In the genomic region with DNA sequence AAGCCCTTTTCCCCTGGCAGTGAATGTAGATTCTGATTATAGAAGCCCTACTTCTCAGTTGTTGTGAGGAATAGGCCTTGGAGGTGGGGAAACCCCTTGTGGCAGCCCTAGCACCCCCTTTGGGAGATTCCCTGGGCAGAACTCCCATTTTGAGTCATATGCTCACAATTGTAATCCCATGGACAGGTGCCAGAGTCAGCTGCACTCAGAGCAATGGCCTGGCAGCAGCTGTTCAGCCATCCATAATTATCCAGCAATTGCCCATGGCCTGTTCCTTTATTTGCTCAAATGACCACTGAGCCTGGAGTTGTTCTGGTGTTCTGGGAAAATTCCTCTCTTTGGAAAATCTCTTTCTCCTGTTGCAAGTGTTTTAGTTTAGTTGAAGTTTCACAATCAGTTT, we compare ENCODE assay signal across 8 cellular contexts.
DNase-seq lines count a peak whose midpoint lies in the region; ATAC-seq, FAIRE-seq and TF ChIP-seq lines count a peak whose summit lies in the region.

No MANE protein-coding gene starts in this region.

- no peak overlapping the region for H3K4me3 ChIP-seq in A673 (ENCODE audit: low read depth, low read length, poor library complexity, severe bottlenecking)

- POLR2A ChIA-PET in A673 (lab: Charles Lee; ENCODE audit: low non-redundant PET), result interaction anchor here (0.7 kb wide), 1 partner anchor 34 kb away, joined by 5 read pairs; no protein-coding TSS in a partner anchor

- CTCF ChIA-PET in A673 (lab: Charles Lee) (no interaction called here), Calu3 (lab: Charles Lee) (interaction anchor here (0.6 kb wide), 1 partner anchor 9 kb away, joined by 5 read pairs; no protein-coding TSS in a partner anchor)

- BruUV-seq in A673 (replicated peaks; lab: Mats Ljungman, UMichigan) (no TSS peak), Calu3 (replicated peaks; lab: Mats Ljungman, UMichigan) (no TSS peak)

- H3K9me3 ChIP-seq in A673 (ENCODE audit: low read depth, low read length, poor library complexity, severe bottlenecking), result no peaks in the 10 kb centered on the region

- H3K4me1 ChIP-seq in A673 (ENCODE audit: insufficient read depth, low read length, poor library complexity, severe bottlenecking), result peaks cover 18% of the 10 kb centered on the region

- H3K27ac ChIP-seq in A673 (ENCODE audit: low read depth, low read length, poor library complexity, severe bottlenecking), result no peak overlapping the region

- H3K27me3 ChIP-seq in A673 (replicated peaks; ENCODE audit: insufficient read depth, low read depth, low read length, poor library complexity), result no peaks in the 10 kb centered on the region

- intact Hi-C loops in A673 (cut with micrococcal nuclease; ENCODE audit: unreplicated experiment), result no loop called here
- intact Hi-C loops in Calu3 (cut with micrococcal nuclease; ENCODE audit: unreplicated experiment), result no loop called here

- peak overlapping the region; percentile 6 for H3K27ac Mint-ChIP-seq in progenitor cell of endocrine pancreas
- no peak overlapping the region for H3K27ac Mint-ChIP-seq in Calu3 (ENCODE audit: unreplicated experiment)

- no peak for ATAC-seq in GM21717 (IDR thresholded peaks at IDR 0.05; ENCODE audit: unreplicated experiment)

- H3K9me3 Mint-ChIP-seq in progenitor cell of endocrine pancreas (ENCODE audit: low read depth), result peaks cover 5% of the 10 kb centered on the region
- no peaks in the 10 kb centered on the region for H3K9me3 Mint-ChIP-seq in Calu3 (ENCODE audit: low read depth, unreplicated experiment)

- H3K36me3 Mint-ChIP-seq in progenitor cell of endocrine pancreas (ENCODE audit: insufficient read depth) (peaks cover 14% of the 10 kb centered on the region), Calu3 (ENCODE audit: insufficient read depth, unreplicated experiment) (no peaks in the 10 kb centered on the region)

- no peak for TF ChIP-seq POLR2A in H54 (IDR thresholded peaks at IDR 0.05; ENCODE audit: low read depth, low read length)

- peak; percentile 99 for FAIRE-seq in H54 (lab: Jason Lieb, UNC)

- H3K4me3 Mint-ChIP-seq in progenitor cell of endocrine pancreas (ENCODE audit: low read depth) (no peak overlapping the region), Calu3 (ENCODE audit: low read depth, unreplicated experiment) (no peak overlapping the region)

- H3K4me1 Mint-ChIP-seq in progenitor cell of endocrine pancreas (ENCODE audit: low read depth), result peaks cover 2% of the 10 kb centered on the region
- no peaks in the 10 kb centered on the region for H3K4me1 Mint-ChIP-seq in Calu3 (ENCODE audit: low read depth, unreplicated experiment)

- H3K36me3 ChIP-seq in A673 (ENCODE audit: insufficient read depth, low read length, poor library complexity, severe bottlenecking), result peaks cover 4% of the 10 kb centered on the region

- H3K27me3 Mint-ChIP-seq in progenitor cell of endocrine pancreas, result no peaks in the 10 kb centered on the region
- H3K27me3 Mint-ChIP-seq in Calu3 (ENCODE audit: unreplicated experiment), result no peaks in the 10 kb centered on the region

- TF ChIP-seq CTCF in A673 (conservative IDR thresholded peaks at IDR 0.05; ENCODE audit: low read depth, low read length) (no peak), progenitor cell of endocrine pancreas (IDR thresholded peaks at IDR 0.05; ENCODE audit: unreplicated experiment) (no peak), Calu3 (IDR thresholded peaks at IDR 0.05; ENCODE audit: unreplicated experiment) (no peak)

- DNase-seq in A673 (ENCODE audit: low spot score), result peak; percentile 32
- DNase-seq in H54 (ENCODE audit: insufficient read length, low spot score), result no peak
- DNase-seq in T1000 (lab: John Stamatoyannopoulos, UW), result peak; percentile 65
- DNase-seq in glomerular visceral epithelial cell (ENCODE audit: extremely low spot score), result peak; percentile 85
- DNase-seq in progenitor cell of endocrine pancreas (ENCODE audit: low spot score, unreplicated experiment), result no peak
- DNase-seq in Calu3, result no peak
- no peak for DNase-seq in KG1 (lab: John Stamatoyannopoulos, UW)

Comparison
In these comparisons a context has a peak if more than half of its experiments do, and no peak if none do; other contexts are left out.
1. DNase-seq: peak in A673 (single experiment), T1000 (single experiment) and glomerular visceral epithelial cell (single experiment); none in H54 (single experiment), progenitor cell of endocrine pancreas (single experiment), Calu3 (single experiment) and KG1 (single experiment).